Comparison of ENCODE assay signal across 24 cellular contexts in the genomic region with DNA sequence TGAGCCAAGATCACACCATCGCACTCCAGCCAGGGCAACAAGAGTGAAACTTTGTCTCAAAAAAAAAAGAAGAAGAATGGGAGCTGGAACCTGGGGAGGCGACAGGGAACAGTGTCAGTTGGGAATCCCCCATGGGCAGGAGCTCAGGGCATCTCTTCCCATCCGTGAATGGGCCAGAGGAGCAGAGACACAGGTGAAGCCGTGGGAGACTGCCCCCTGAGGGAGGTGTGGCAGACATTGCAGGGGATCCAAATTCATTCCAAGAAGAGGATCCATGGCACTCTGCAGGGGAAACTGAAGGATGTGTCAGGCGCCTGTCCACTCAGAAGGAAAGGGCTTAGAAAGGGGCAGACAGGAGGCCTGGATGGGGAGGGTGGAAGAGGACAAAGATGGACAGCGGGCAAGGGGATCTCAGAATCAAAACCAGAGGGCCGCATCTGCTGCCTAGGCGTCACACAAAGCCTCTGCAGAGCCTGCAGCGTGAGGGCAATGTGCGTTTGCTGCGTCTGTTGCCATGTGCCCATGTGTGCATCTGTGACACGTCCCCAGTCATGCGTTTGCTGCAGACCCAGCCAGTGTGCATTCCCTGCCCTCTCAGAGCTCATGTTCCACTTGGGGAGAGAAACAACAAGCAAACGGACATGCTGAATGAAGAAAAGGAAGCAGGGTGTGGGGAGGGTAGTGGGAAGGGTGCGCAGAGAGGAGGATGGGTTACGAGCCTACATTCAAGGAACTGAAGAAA. TPM values are rescaled to one million over a fixed set of nuclear protein-coding genes. Genes with fewer than 3 reads are reported as not detected.
DNase-seq lines count a peak whose midpoint lies in the region; ATAC-seq, FAIRE-seq and TF ChIP-seq lines count a peak whose summit lies in the region.
"Had no signal": no experiment of that assay in that cellular context is flagged by ENCODE, and none has a peak within 500 bp of the region (broad histone marks: within the 10 kb centered on the region; RNA-seq: fewer than 3 reads in every experiment).

No MANE protein-coding gene starts in this region.

- no peak for ATAC-seq in CD8-positive, alpha-beta T cell
- ATAC-seq in GM21390 (IDR thresholded peaks at IDR 0.05; ENCODE audit: unreplicated experiment) (no peak), HG02798 (IDR thresholded peaks at IDR 0.05; ENCODE audit: poor library complexity, unreplicated experiment) (no peak), left lobe of liver (no peak)
- ATAC-seq: natural killer cell; Panc1; stimulated activated naive B cell treated with anti-CD40 and anti-IgM and Interleukin-4, amounts not matched to agents 10 μg/mL and 1 μg/mL and 100 μg/mL, for 72 hours; upper lobe of right lung had no signal

- H3K27me3 Mint-ChIP-seq in CD8-positive, alpha-beta T cell (ENCODE audit: low read depth) = no peaks in the 10 kb centered on the region
- H3K27me3 Mint-ChIP-seq in neural progenitor cell (ENCODE audit: insufficient read depth, low read depth) = peaks cover 2% of the 10 kb centered on the region

- peak overlapping the region; percentile 55; the same call in 1 of the 2 replicates for H3K4me2 ChIP-seq in KMS-11
- H3K4me2 ChIP-seq in H1 (ENCODE audit: insufficient read depth in 1 of 2, low read depth in 2 of 2, low read length in 2 of 2) = no peak overlapping the region
- H3K4me2 ChIP-seq in neural progenitor cell = no peak overlapping the region

- H2AK5ac ChIP-seq in H1 (ENCODE audit: low read depth, low read length) = peak overlapping the region; percentile 70; the same call in 1 of the 2 replicates

- H2AFZ ChIP-seq in KMS-11 (ENCODE audit: low read depth) (no peak overlapping the region), H1 (ENCODE audit: low read length) (no peak overlapping the region), neural progenitor cell (replicated peaks) (no peak overlapping the region)

- H3K27ac ChIP-seq in CD8-positive, alpha-beta T cell (ENCODE audit: low read depth, low read length) = no peak overlapping the region
- H3K27ac ChIP-seq in KMS-11 = no peak overlapping the region; the same call in 1 of the 2 replicates
- H3K27ac ChIP-seq in H1 (ENCODE audit: low read depth, low read length) = no peak overlapping the region
- H3K27ac ChIP-seq in neural progenitor cell = no peak overlapping the region
- H3K27ac ChIP-seq: suprapubic skin, upper lobe of right lung had no signal

- H3K79me2 ChIP-seq in KMS-11 (ENCODE audit: insufficient read depth, low read depth) (no peaks in the 10 kb centered on the region), H1 (ENCODE audit: control insufficient read depth in 1 of 2, insufficient read depth in 2 of 2, low read length in 2 of 2) (no peaks in the 10 kb centered on the region), neural progenitor cell (ENCODE audit: low read depth) (no peaks in the 10 kb centered on the region)

- peaks cover 19% of the 10 kb centered on the region for H3K4me1 Mint-ChIP-seq in CD8-positive, alpha-beta T cell (ENCODE audit: low read depth)
- H3K4me1 Mint-ChIP-seq in neural progenitor cell = peaks cover 57% of the 10 kb centered on the region
- H3K4me1 Mint-ChIP-seq: CD14-positive monocyte had no signal

- peak overlapping the region; percentile 61 for H4K91ac ChIP-seq in H1 (replicated peaks; ENCODE audit: insufficient read length, low read length)

- peak overlapping the region; percentile 98; the same call in 1 of the 2 replicates for H2BK12ac ChIP-seq in H1 (ENCODE audit: low read depth, low read length)

- peak overlapping the region; percentile 72; the same call in 1 of the 2 replicates for H3K18ac ChIP-seq in H1 (ENCODE audit: extremely low read depth, low read length)

- no peak for TF ChIP-seq EP300 in H1 (IDR thresholded peaks at IDR 0.05; ENCODE audit: borderline replicate concordance in 1 of 2, low read depth in 2 of 2, low read length in 2 of 2)

- intact Hi-C loops in CD8-positive, alpha-beta T cell (cut with DNase I, micrococcal nuclease) = no loop called here

- H3F3A ChIP-seq in neural progenitor cell (ENCODE audit: low read depth) = peaks cover 27% of the 10 kb centered on the region

- peak overlapping the region; percentile 89 for H3K4ac ChIP-seq in H1 (replicated peaks; ENCODE audit: insufficient read length, low read depth, low read length)

- H3K4me3 ChIP-seq in CD8-positive, alpha-beta T cell (ENCODE audit: low read depth, low read length) = no peak overlapping the region
- no peak overlapping the region for H3K4me3 ChIP-seq in KMS-11 (IDR thresholded peaks at IDR 0.05; ENCODE audit: insufficient read depth, low read depth, low read length)
- H3K4me3 ChIP-seq in H1 (ENCODE audit: extremely low read depth in 1 of 4, insufficient read depth in 2 of 4, low read depth in 3 of 4, low read length in 4 of 4) = no peak overlapping the region
- no peak overlapping the region for H3K4me3 ChIP-seq in neural progenitor cell
- H3K4me3 ChIP-seq: suprapubic skin, upper lobe of right lung had no signal

- POLR2A ChIA-PET in CD8-positive, alpha-beta T cell (lab: Charles Lee) = interaction anchor here (0.8 to 1.9 kb wide), 2 partner anchors 8 to 30 kb away, joined by 4 to 10 read pairs; partner anchors contain the start of gene TNRC6C
- POLR2A ChIA-PET in H1 (lab: Charles Lee; ENCODE audit: partially characterized antibody) = interaction anchor here (0.6 to 3.8 kb wide), 7 partner anchors 13 to 46 kb away, joined by 3 to 30 read pairs (median 3); partner anchors contain the start of gene TNRC6C

- H4K20me1 ChIP-seq in KMS-11 (ENCODE audit: insufficient read depth) = no peaks in the 10 kb centered on the region
- H4K20me1 ChIP-seq in H1 (replicated peaks in 1 of 2; ENCODE audit: control insufficient read depth in 1 of 2, insufficient read depth in 2 of 2, low read length in 2 of 2) = no peaks in the 10 kb centered on the region
- H4K20me1 ChIP-seq in neural progenitor cell (ENCODE audit: low read depth) = no peaks in the 10 kb centered on the region

- no peaks in the 10 kb centered on the region for H3K9me3 Mint-ChIP-seq in CD8-positive, alpha-beta T cell
- no peaks in the 10 kb centered on the region for H3K9me3 Mint-ChIP-seq in neural progenitor cell
- H3K9me3 Mint-ChIP-seq: natural killer cell; stimulated activated naive B cell treated with anti-CD40 and anti-IgM and Interleukin-4, amounts not matched to agents 10 μg/mL and 1 μg/mL and 100 μg/mL, for 72 hours had no signal

- no peaks in the 10 kb centered on the region for H3K9me3 ChIP-seq in CD8-positive, alpha-beta T cell (ENCODE audit: low read length)
- H3K9me3 ChIP-seq in H1 (ENCODE audit: insufficient read depth in 2 of 2, low read depth in 1 of 2, low read length in 1 of 2) (no peaks in the 10 kb centered on the region), neural progenitor cell (ENCODE audit: low read depth) (no peaks in the 10 kb centered on the region)
- H3K9me3 ChIP-seq: suprapubic skin, upper lobe of right lung had no signal

- H2BK15ac ChIP-seq in H1 (ENCODE audit: low read length) = peak overlapping the region; percentile 84

- H3K23me2 ChIP-seq in H1 (ENCODE audit: low read depth, low read length) = no peaks in the 10 kb centered on the region; the same call in 1 of the 2 replicates

- H2BK20ac ChIP-seq in H1 (ENCODE audit: low read length) = peak overlapping the region; percentile 88; the same call in 1 of the 2 replicates

- no peaks in the 10 kb centered on the region for H3K36me3 Mint-ChIP-seq in CD8-positive, alpha-beta T cell
- H3K36me3 Mint-ChIP-seq in neural progenitor cell = no peaks in the 10 kb centered on the region
- H3K36me3 Mint-ChIP-seq: CD14-positive monocyte; natural killer cell; stimulated activated naive B cell treated with anti-CD40 and anti-IgM and Interleukin-4, amounts not matched to agents 10 μg/mL and 1 μg/mL and 100 μg/mL, for 72 hours had no signal

- no peak for DNase-seq in CD8-positive, alpha-beta T cell
- DNase-seq in H1 (ENCODE audit: low read depth in 1 of 2, low spot score in 2 of 2) (no peak), neural progenitor cell (ENCODE audit: low spot score) (no peak), DMS53 treated with DMSO at 0.1 percent for 48 hours (lab: John Stamatoyannopoulos, UW; ENCODE audit: unreplicated experiment) (no peak), left lobe of liver (ENCODE audit: low spot score) (no peak)
- DNase-seq: activated T-cell treated with anti-CD3 and anti-CD28 coated beads for 4 hours; caudate nucleus; GOT3; Kasumi-1; midbrain; natural killer cell; NCI-H1417 treated with DMSO at 0.1 percent for 48 hours; NCI-H2081 treated with DMSO at 0.1 percent for 48 hours; NCI-H226; SHP77; stimulated activated naive B cell treated with anti-CD40 and anti-IgM and Interleukin-4, amounts not matched to agents 10 μg/mL and 1 μg/mL and 100 μg/mL, for 72 hours; upper lobe of right lung had no signal

- H3K9ac ChIP-seq in KMS-11 = no peak overlapping the region; the same call in 1 of the 2 replicates
- no peak overlapping the region for H3K9ac ChIP-seq in H1 (replicated peaks in 1 of 4; ENCODE audit: extremely low read depth in 1 of 4, low read depth in 3 of 4, low read length in 3 of 4)
- no peak overlapping the region for H3K9ac ChIP-seq in neural progenitor cell

- no peaks in the 10 kb centered on the region for H3K36me3 ChIP-seq in CD8-positive, alpha-beta T cell (ENCODE audit: insufficient read depth, low read length)
- H3K36me3 ChIP-seq in KMS-11 (ENCODE audit: insufficient read depth) (no peaks in the 10 kb centered on the region), H1 (ENCODE audit: control insufficient read depth in 2 of 4, insufficient read depth in 4 of 4, low read length in 3 of 4) (no peaks in the 10 kb centered on the region), neural progenitor cell (no peaks in the 10 kb centered on the region)
- H3K36me3 ChIP-seq: suprapubic skin, upper lobe of right lung had no signal

- FAIRE-seq in H1 (lab: Jason Lieb, UNC) = no peak
- FAIRE-seq: islet of Langerhans had no signal

- 86% methylated on average over 16 of the region's 16 CpGs; no CpG with 5 or more reads in 1 of the 2 experiments for WGBS in H1 (ENCODE audit: extremely low coverage in 1 of 2, insufficient coverage in 1 of 2, insufficient read length in 1 of 2, insufficient replicate concordance in 2 of 2, low coverage in 1 of 2, low lambda C conversion rate in 2 of 2, missing lambda C conversion rate in 1 of 2), 2 experiments

- no peak overlapping the region for H3K23ac ChIP-seq in H1 (ENCODE audit: insufficient read length)

- TF ChIP-seq CTCF in CD8-positive, alpha-beta T cell (IDR thresholded peaks at IDR 0.05) = no peak
- TF ChIP-seq CTCF in KMS-11 (conservative IDR thresholded peaks at IDR 0.05; ENCODE audit: low read depth, low read length) = no peak
- peak in 1 of 3 experiments; percentile 3; a peak in 1 of 4 replicates for TF ChIP-seq CTCF in H1 (IDR thresholded peaks at IDR 0.05; ENCODE audit: control extremely low read depth in 1 of 3, insufficient read depth in 1 of 3, low read depth in 1 of 3, low read length in 3 of 3)
- TF ChIP-seq CTCF in neural progenitor cell (IDR thresholded peaks at IDR 0.05) = no peak

- H2BK5ac ChIP-seq in H1 (ENCODE audit: low read depth, low read length) = peak overlapping the region; percentile 88; the same call in 1 of the 2 replicates

- no peak overlapping the region for H3K4me3 Mint-ChIP-seq in CD8-positive, alpha-beta T cell
- H3K4me3 Mint-ChIP-seq in neural progenitor cell = no peak overlapping the region
- H3K4me3 Mint-ChIP-seq: natural killer cell; stimulated activated naive B cell treated with anti-CD40 and anti-IgM and Interleukin-4, amounts not matched to agents 10 μg/mL and 1 μg/mL and 100 μg/mL, for 72 hours had no signal

- TF ChIP-seq RAD21 in H1 (IDR thresholded peaks at IDR 0.05 in 1 of 2, conservative IDR thresholded peaks at IDR 0.05 in 1 of 2; ENCODE audit: low read depth in 2 of 2, low read length in 2 of 2) = no peak

- no peak overlapping the region; the same call in 1 of the 2 replicates for H4K8ac ChIP-seq in H1 (ENCODE audit: extremely low read depth, insufficient read depth, low read length)

- H4K5ac ChIP-seq in H1 (ENCODE audit: insufficient read length, low read depth, low read length) = no peak overlapping the region

- H3K27ac Mint-ChIP-seq in CD8-positive, alpha-beta T cell = peak overlapping the region; percentile 16
- H3K27ac Mint-ChIP-seq in neural progenitor cell = peak overlapping the region; percentile 15
- H3K27ac Mint-ChIP-seq: CD14-positive monocyte; natural killer cell; stimulated activated naive B cell treated with anti-CD40 and anti-IgM and Interleukin-4, amounts not matched to agents 10 μg/mL and 1 μg/mL and 100 μg/mL, for 72 hours had no signal

- H3K56ac ChIP-seq in H1 (replicated peaks; ENCODE audit: insufficient read length, low read depth, low read length) = no peak overlapping the region

- H3K79me1 ChIP-seq in H1 (ENCODE audit: low read depth, low read length) = no peaks in the 10 kb centered on the region; the same call in 1 of the 2 replicates

- H3K14ac ChIP-seq in H1 (ENCODE audit: insufficient read length) = no peak overlapping the region

- H3K27me3 ChIP-seq in CD8-positive, alpha-beta T cell (ENCODE audit: insufficient read depth, low read length) = no peaks in the 10 kb centered on the region
- H3K27me3 ChIP-seq in KMS-11 (ENCODE audit: insufficient read depth, low read depth) = no peaks in the 10 kb centered on the region
- H3K27me3 ChIP-seq in H1 (replicated peaks in 1 of 4; ENCODE audit: control insufficient read depth in 3 of 4, extremely low read depth in 1 of 4, insufficient read depth in 3 of 4, low read length in 3 of 4) = no peaks in the 10 kb centered on the region; a peak in 1 of 7 replicates
- no peaks in the 10 kb centered on the region for H3K27me3 ChIP-seq in neural progenitor cell

- H3K4me1 ChIP-seq in CD8-positive, alpha-beta T cell (ENCODE audit: insufficient read depth, low read length) = peaks cover 16% of the 10 kb centered on the region
- H3K4me1 ChIP-seq in KMS-11 (ENCODE audit: low read depth, poor library complexity, severe bottlenecking) (peaks cover 20% of the 10 kb centered on the region), H1 (replicated peaks in 1 of 4; ENCODE audit: control insufficient read depth in 3 of 4, insufficient read depth in 4 of 4, low read length in 3 of 4) (peaks cover 12 to 47% (median 36%) of the 10 kb centered on the region in 4 experiments), neural progenitor cell (peaks cover 47% of the 10 kb centered on the region)
- H3K4me1 ChIP-seq: upper lobe of right lung had no signal

- H2BK120ac ChIP-seq in H1 (replicated peaks; ENCODE audit: low read depth, low read length) = peak overlapping the region; percentile 12

- TF ChIP-seq POLR2A in H1 (IDR thresholded peaks at IDR 0.05; ENCODE audit: control extremely low read depth in 1 of 2, low read depth in 2 of 2, low read length in 2 of 2) = no peak

- CTCF ChIA-PET in CD8-positive, alpha-beta T cell (lab: Charles Lee) = interaction anchor here (0.8 to 2.1 kb wide), 2 partner anchors 9 to 86 kb away, joined by 4 to 8 read pairs; no protein-coding TSS in a partner anchor
- CTCF ChIA-PET in H1 (lab: Charles Lee; ENCODE audit: partially characterized antibody) = interaction anchor here (1.0 to 2.2 kb wide), 4 partner anchors 35 to 44 kb away, joined by 3 to 5 read pairs (median 5); no protein-coding TSS in a partner anchor

RNA-seq across cellular contexts. Expression of gene TNRC6C, which starts 30.6 kb away (rescaled TPM):
- 10 to 100 TPM; 49.3 to 53.8 TPM for total RNA-seq in CD8-positive, alpha-beta T cell
- 28.9 and 30.5 TPM in 2 replicates for total RNA-seq in H1 (2021; fragmentation: NEBNext Ultra II Directional; extraction: Animal tissue kit (Norgen Biotek cat#: 25700))
- polyA plus RNA-seq in H1 (2011; rRNA removed) = 2.8 and 3.9 TPM in 2 replicates
- 3.3 TPM for polyA plus RNA-seq in H1 (2011; cell fraction: cytosol; rRNA removed)
- polyA plus RNA-seq in H1 (2011; cell fraction: nucleus; rRNA removed) = 14.5 TPM
- 10.1 to 14.3 TPM (median 11.3 TPM) in 4 replicates for polyA plus RNA-seq in H1 (2012, experiment 1 of 2)
- 2.1 TPM for polyA plus RNA-seq in H1 (2012, experiment 2 of 2)
- 10.5 TPM for polyA plus RNA-seq in H1 (2013, experiment 1 of 2)
- polyA plus RNA-seq in H1 (2013, experiment 2 of 2) = 8.7 TPM
- polyA minus RNA-seq in H1 (2011; rRNA and poly(A)+ RNA removed) = 16.1 and 18.7 TPM in 2 replicates
- 11.5 TPM for polyA minus RNA-seq in H1 (2011; cell fraction: cytosol; rRNA and poly(A)+ RNA removed)
- polyA minus RNA-seq in H1 (2011; cell fraction: nucleus; rRNA and poly(A)+ RNA removed) = 19.7 TPM
- 11.4 and 14.9 TPM in 2 replicates for total RNA-seq in neural progenitor cell (ENCODE audit: low replicate concordance)
- total RNA-seq in left lobe of liver = 11.0 TPM
